Comparison of ENCODE assay signal across 25 cellular contexts in genomic region chr17:17400070-17400469, GRCh38.
"Had no signal": no experiment of that assay in that cellular context is flagged by ENCODE, and none has a peak within 500 bp of the region (broad histone marks: within the 10 kb centered on the region; RNA-seq: fewer than 3 reads in every experiment).

No MANE protein-coding gene starts in this region.

- H3K4me1 ChIP-seq: sigmoid colon had no signal

- H3K9me3 ChIP-seq: neutrophil, ovary, sigmoid colon, thyroid gland, upper lobe of left lung had no signal

- H3K36me3 ChIP-seq: heart right ventricle, neutrophil, ovary, sigmoid colon, thyroid gland, upper lobe of left lung, WERI-Rb-1 had no signal

- H3K27ac ChIP-seq: neutrophil, ovary, WERI-Rb-1 had no signal

- H3K27ac Mint-ChIP-seq: activated CD4-positive, alpha-beta T cell treated with anti-CD3 and anti-CD28 coated beads, Interleukin-2, amount 10 ng/mL, durations not matched to agents 7 days and 5 days; activated CD8-positive, alpha-beta T cell treated with anti-CD3 and anti-CD28 coated beads for 36 hours; activated T-helper 2 cell treated with anti-CD3 and anti-CD28 coated beads, Interferon-gamma antibody, Interleukin-2, Interleukin-4, amounts not matched to agents 10 μg/mL and 5 μg/mL and 100 μg/mL, durations not matched to agents 14 hours and 24 hours and 36 hours; memory B cell; progenitor cell of endocrine pancreas; stimulated activated memory B cell treated with anti-CD40 and anti-IgM and Interleukin-4, amounts not matched to agents 10 μg/mL and 1 μg/mL and 100 μg/mL, for 72 hours had no signal

- H3K27me3 Mint-ChIP-seq: activated CD8-positive, alpha-beta T cell treated with anti-CD3 and anti-CD28 coated beads for 36 hours; natural killer cell treated with Interleukin-12 subunit alpha and Interleukin-12 subunit beta and Interleukin-15 and Interleukin-18, amount 100 ng/mL, for 72 hours; stimulated activated naive CD8-positive, alpha-beta T cell treated with anti-CD3 and anti-CD28 coated beads, Interleukin-15, amount 100 ng/mL, for 72 hours had no signal

- H3K27me3 ChIP-seq: heart right ventricle, neutrophil, ovary, thyroid gland, upper lobe of left lung had no signal

- DNase-seq: activated CD4-positive, alpha-beta T cell treated with anti-CD3 and anti-CD28 coated beads, Interleukin-2, amount 10 ng/mL, durations not matched to agents 7 days and 5 days; activated CD4-positive, CD25-positive, alpha-beta regulatory T cell treated with anti-CD3 and anti-CD28 coated beads, Interleukin-2, amount 50 U/mL, for 72 hours; activated CD8-positive, alpha-beta T cell treated with anti-CD3 and anti-CD28 coated beads for 36 hours; activated naive CD4-positive, alpha-beta T cell; activated T-cell treated with anti-CD3 and anti-CD28 coated beads, Interleukin-2, amount 50 U/mL, for 4 hours; anterior cingulate cortex; cortex of kidney; foreskin fibroblast; heart right ventricle; ovary; sigmoid colon; small intestine; stimulated activated CD4-positive, alpha-beta T cell treated with anti-CD3 and anti-CD28 coated beads, Interleukin-4, amount 100 ng/mL, for 24 hours; stimulated activated naive CD8-positive, alpha-beta T cell treated with anti-CD3 and anti-CD28 coated beads, Interleukin-15, amount 100 ng/mL, for 72 hours; substantia nigra; thyroid gland; upper lobe of left lung; WERI-Rb-1 had no signal

- ATAC-seq: activated CD8-positive, alpha-beta T cell treated with anti-CD3 and anti-CD28 coated beads for 36 hours; activated naive CD4-positive, alpha-beta T cell treated with anti-CD3 and anti-CD28 coated beads, Interleukin-2, amount 50 U/mL, for 72 hours; activated T-cell treated with anti-CD3 and anti-CD28 coated beads, Interleukin-2, amount 50 U/mL, for 4 hours; heart right ventricle; natural killer cell treated with Interleukin-12 subunit alpha and Interleukin-12 subunit beta and Interleukin-15 and Interleukin-18, amount 100 ng/mL, for 72 hours; stimulated activated memory B cell treated with anti-CD40 and anti-IgM and Interleukin-4, amounts not matched to agents 10 μg/mL and 1 μg/mL and 100 μg/mL, for 72 hours; stimulated activated naive CD8-positive, alpha-beta T cell treated with anti-CD3 and anti-CD28 coated beads, Interleukin-15, amount 100 ng/mL, for 72 hours had no signal

- H3K4me3 Mint-ChIP-seq: activated CD4-positive, alpha-beta T cell treated with anti-CD3 and anti-CD28 coated beads, Interleukin-2, amount 10 ng/mL, durations not matched to agents 7 days and 5 days; activated CD8-positive, alpha-beta T cell treated with anti-CD3 and anti-CD28 coated beads for 36 hours; activated T-cell treated with anti-CD3 and anti-CD28 coated beads, Interleukin-2, amount 50 U/mL, for 4 hours; memory B cell; natural killer cell treated with Interleukin-12 subunit alpha and Interleukin-12 subunit beta and Interleukin-15 and Interleukin-18, amount 100 ng/mL, for 72 hours; stimulated activated memory B cell treated with anti-CD40 and anti-IgM and Interleukin-4, amounts not matched to agents 10 μg/mL and 1 μg/mL and 100 μg/mL, for 72 hours; stimulated activated naive CD8-positive, alpha-beta T cell treated with anti-CD3 and anti-CD28 coated beads, Interleukin-15, amount 100 ng/mL, for 72 hours had no signal

- H3K9me3 Mint-ChIP-seq: activated CD4-positive, alpha-beta T cell treated with anti-CD3 and anti-CD28 coated beads, Interleukin-2, amount 10 ng/mL, durations not matched to agents 7 days and 5 days; activated CD8-positive, alpha-beta T cell treated with anti-CD3 and anti-CD28 coated beads for 36 hours; activated naive CD4-positive, alpha-beta T cell treated with anti-CD3 and anti-CD28 coated beads, Interleukin-2, amount 50 U/mL, for 72 hours; activated T-cell treated with anti-CD3 and anti-CD28 coated beads, Interleukin-2, amount 50 U/mL, for 4 hours; activated T-helper 2 cell treated with anti-CD3 and anti-CD28 coated beads, Interferon-gamma antibody, Interleukin-2, Interleukin-4, amounts not matched to agents 10 μg/mL and 5 μg/mL and 100 μg/mL, durations not matched to agents 14 hours and 24 hours and 36 hours; memory B cell; natural killer cell treated with Interleukin-12 subunit alpha and Interleukin-12 subunit beta and Interleukin-15 and Interleukin-18, amount 100 ng/mL, for 72 hours had no signal

- H3K36me3 Mint-ChIP-seq: activated naive CD4-positive, alpha-beta T cell treated with anti-CD3 and anti-CD28 coated beads, Interleukin-2, amount 50 U/mL, for 72 hours; memory B cell; natural killer cell treated with Interleukin-12 subunit alpha and Interleukin-12 subunit beta and Interleukin-15 and Interleukin-18, amount 100 ng/mL, for 72 hours; stimulated activated memory B cell treated with anti-CD40 and anti-IgM and Interleukin-4, amounts not matched to agents 10 μg/mL and 1 μg/mL and 100 μg/mL, for 72 hours had no signal

- H3K4me3 ChIP-seq: heart right ventricle, ovary, sigmoid colon, thyroid gland, upper lobe of left lung had no signal
